In genomic region chr3:51671090-51672082, GRCh38 we compare ENCODE assay signal across 1 cellular context.
TF ChIP-seq lines count a peak whose summit lies in the region.

Gene TEX264 (plus strand): TSS chr3:51671252. CDS start chr3:51674305, 3,053 bp downstream.

TF ChIP-seq in HepG2, 621 proteins besides CTCF, POLR2A, EP300 and RAD21 (continued from another document and continues in another):
- TF ChIP-seq PRDM4 (CRISPR knock-in tag; IDR thresholded peaks at IDR 0.05; ENCODE audit: borderline replicate concordance), result no peak
- TF ChIP-seq ZNF496 (CRISPR knock-in tag; IDR thresholded peaks at IDR 0.05; ENCODE audit: insufficient replicate concordance), result no peak
- TF ChIP-seq ZSCAN9 (CRISPR knock-in tag; IDR thresholded peaks at IDR 0.05; ENCODE audit: borderline replicate concordance), result no peak; the same call in 1 of the 2 replicates
- 0 out of 2 replicates have a peak, but pooled peaks have one; percentile 19 for TF ChIP-seq ZNF451 (CRISPR knock-in tag; IDR thresholded peaks at IDR 0.05)
- no peak; the same call in none of the 2 replicates for TF ChIP-seq MXD4 (CRISPR knock-in tag; IDR thresholded peaks at IDR 0.05)
- TF ChIP-seq ZHX1 (CRISPR knock-in tag; IDR thresholded peaks at IDR 0.05; ENCODE audit: low read depth), result no peak
- TF ChIP-seq MTF2 (CRISPR knock-in tag; IDR thresholded peaks at IDR 0.05; ENCODE audit: borderline replicate concordance), result peak; percentile 84; the same call in 1 of the 2 replicates
- TF ChIP-seq MED13 (CRISPR knock-in tag; IDR thresholded peaks at IDR 0.05), result peak; percentile 39; the same call in 1 of the 2 replicates
- TF ChIP-seq ZNF431 (CRISPR knock-in tag; IDR thresholded peaks at IDR 0.05; ENCODE audit: borderline replicate concordance, low read depth), result peak; percentile 42; the same call in 1 of the 2 replicates
- peak; percentile 30; the same call in 1 of the 2 replicates for TF ChIP-seq HNF4A (CRISPR knock-in tag; IDR thresholded peaks at IDR 0.05)
- peak; percentile 81 for TF ChIP-seq GABPB1 (CRISPR knock-in tag; IDR thresholded peaks at IDR 0.05)
- no peak for TF ChIP-seq ZSCAN5A (CRISPR knock-in tag; IDR thresholded peaks at IDR 0.05; ENCODE audit: borderline replicate concordance)
- TF ChIP-seq STAT6 (CRISPR knock-in tag; IDR thresholded peaks at IDR 0.05; ENCODE audit: borderline replicate concordance), result no peak
- TF ChIP-seq SRY (CRISPR knock-in tag; IDR thresholded peaks at IDR 0.05), result peak; percentile 82; the same call in 1 of the 2 replicates
- TF ChIP-seq ZNF143 (CRISPR knock-in tag; IDR thresholded peaks at IDR 0.05), result no peak; the same call in 1 of the 2 replicates
- peak; percentile 91 for TF ChIP-seq ZNF224 (CRISPR knock-in tag; IDR thresholded peaks at IDR 0.05)
- no peak for TF ChIP-seq ZNF713 (CRISPR knock-in tag; IDR thresholded peaks at IDR 0.05)
- no peak for TF ChIP-seq TRIM22 (IDR thresholded peaks at IDR 0.05)
- peak; percentile 54; the same call in 1 of the 2 replicates for TF ChIP-seq ZNF775 (CRISPR knock-in tag; IDR thresholded peaks at IDR 0.05; ENCODE audit: borderline replicate concordance)
- no peak for TF ChIP-seq TRAFD1 (CRISPR knock-in tag; IDR thresholded peaks at IDR 0.05; ENCODE audit: borderline replicate concordance)
- peak; percentile 72; the same call in 1 of the 2 replicates for TF ChIP-seq NCOA1 (CRISPR knock-in tag; IDR thresholded peaks at IDR 0.05)
- no peak; the same call in 1 of the 2 replicates for TF ChIP-seq EED (CRISPR knock-in tag; IDR thresholded peaks at IDR 0.05)
- no peak for TF ChIP-seq TCF12 (IDR thresholded peaks at IDR 0.05)
- TF ChIP-seq TCF12 (CRISPR knock-in tag; IDR thresholded peaks at IDR 0.05), result no peak; the same call in none of the 2 replicates
- TF ChIP-seq MBD4 (IDR thresholded peaks at IDR 0.05; ENCODE audit: borderline replicate concordance, low read length), result no peak
- TF ChIP-seq ZNF333 (CRISPR knock-in tag; IDR thresholded peaks at IDR 0.05; ENCODE audit: borderline replicate concordance), result peak; percentile 77; the same call in 1 of the 2 replicates
- TF ChIP-seq SP4 (CRISPR knock-in tag; IDR thresholded peaks at IDR 0.05), result no peak
- no peak for TF ChIP-seq TRIM24 (CRISPR knock-in tag; IDR thresholded peaks at IDR 0.05)
- no peak for TF ChIP-seq KLF13 (CRISPR knock-in tag; IDR thresholded peaks at IDR 0.05)
- TF ChIP-seq ZBTB40 (IDR thresholded peaks at IDR 0.05), result no peak
- peak; percentile 73 for TF ChIP-seq ZBTB40 (CRISPR knock-in tag; IDR thresholded peaks at IDR 0.05)
- TF ChIP-seq PHF8 (CRISPR knock-in tag; IDR thresholded peaks at IDR 0.05), result peak; percentile 87
- 0 out of 2 replicates have a peak, but pooled peaks have one; percentile 22 for TF ChIP-seq ZNF253 (CRISPR knock-in tag; IDR thresholded peaks at IDR 0.05; ENCODE audit: borderline replicate concordance)
